Comparison of ENCODE assay signal across 11 cellular contexts in genomic region chr21:29232601-29233541, GRCh38.
DNase-seq lines count a peak whose midpoint lies in the region; ATAC-seq and TF ChIP-seq lines count a peak whose summit lies in the region.
"Had no signal": no experiment of that assay in that cellular context is flagged by ENCODE, and none has a peak within 500 bp of the region (broad histone marks: within the 10 kb centered on the region; RNA-seq: fewer than 3 reads in every experiment).

No MANE protein-coding gene starts in this region.

- 74% methylated on average over 10 of the region's 10 CpGs for WGBS in smooth muscle cell (ENCODE audit: low lambda C conversion rate)

- H3K4me1 Mint-ChIP-seq in activated T-cell treated with anti-CD3 and anti-CD28 coated beads, Interleukin-2, amount 50 U/mL, for 24 hours (ENCODE audit: low read depth) = peaks cover 60% of the 10 kb centered on the region

- peak overlapping the region; percentile 88 for H3K27ac Mint-ChIP-seq in activated T-cell treated with anti-CD3 and anti-CD28 coated beads, Interleukin-2, amount 50 U/mL, for 24 hours

- H3K27ac ChIP-seq in smooth muscle cell (ENCODE audit: low read depth) = peak overlapping the region; percentile 55
- H3K27ac ChIP-seq: VCaP had no signal

- no peak overlapping the region for H3K4me3 Mint-ChIP-seq in activated T-cell treated with anti-CD3 and anti-CD28 coated beads, Interleukin-2, amount 50 U/mL, for 24 hours
- H3K4me3 Mint-ChIP-seq: naive thymus-derived CD8-positive, alpha-beta T cell had no signal

- peaks cover 21% of the 10 kb centered on the region for H3K27me3 Mint-ChIP-seq in activated T-cell treated with anti-CD3 and anti-CD28 coated beads, Interleukin-2, amount 50 U/mL, for 24 hours

- H3K9me3 ChIP-seq in adipocyte (ENCODE audit: control insufficient read depth, low read length) (no peaks in the 10 kb centered on the region), smooth muscle cell (replicated peaks; ENCODE audit: low read depth) (no peaks in the 10 kb centered on the region)

- peaks cover 36% of the 10 kb centered on the region for H3K4me1 ChIP-seq in adipocyte (ENCODE audit: control insufficient read depth, insufficient read depth, low read length)
- H3K4me1 ChIP-seq in smooth muscle cell (ENCODE audit: low read depth) = peaks cover 8% of the 10 kb centered on the region

- H3K79me2 ChIP-seq in smooth muscle cell (ENCODE audit: low read depth) = no peaks in the 10 kb centered on the region

- H3K9me3 Mint-ChIP-seq in activated T-cell treated with anti-CD3 and anti-CD28 coated beads, Interleukin-2, amount 50 U/mL, for 24 hours = no peaks in the 10 kb centered on the region
- H3K9me3 Mint-ChIP-seq: naive thymus-derived CD8-positive, alpha-beta T cell had no signal

- H3K4me2 ChIP-seq in smooth muscle cell = peak overlapping the region; percentile 7

- H3F3A ChIP-seq in smooth muscle cell (ENCODE audit: low read depth) = no peaks in the 10 kb centered on the region

- H3K36me3 ChIP-seq in adipocyte (ENCODE audit: control insufficient read depth, insufficient read depth, low read length, severe bottlenecking) = no peaks in the 10 kb centered on the region
- no peaks in the 10 kb centered on the region for H3K36me3 ChIP-seq in smooth muscle cell (ENCODE audit: low read depth)

- no peak overlapping the region for H3K9ac ChIP-seq in adipocyte (ENCODE audit: low read length)
- H3K9ac ChIP-seq in smooth muscle cell (ENCODE audit: low read depth) = no peak overlapping the region

- no peak overlapping the region for H3K4me3 ChIP-seq in adipocyte (ENCODE audit: low read length)
- no peak overlapping the region for H3K4me3 ChIP-seq in smooth muscle cell

- CTCF ChIA-PET in GM10248 (lab: Yijun Ruan, JAX) = interaction anchor here (0.9 to 3.3 kb wide), 14 partner anchors 8 to 208 kb away, joined by 3 to 26 read pairs (median 4); no protein-coding TSS in a partner anchor

- H4K20me1 ChIP-seq in smooth muscle cell (ENCODE audit: low read depth) = no peaks in the 10 kb centered on the region

- H2AFZ ChIP-seq in smooth muscle cell (ENCODE audit: low read depth) = no peak overlapping the region

- TF ChIP-seq CTCF in smooth muscle cell (IDR thresholded peaks at IDR 0.05; ENCODE audit: borderline replicate concordance, insufficient read depth, poor library complexity, severe bottlenecking) (no peak), GM10248 (IDR thresholded peaks at IDR 0.05; ENCODE audit: control extremely low read depth, extremely low read depth, low read depth, missing control alignments) (no peak)

- H3K27me3 ChIP-seq in adipocyte (replicated peaks; ENCODE audit: control insufficient read depth, insufficient read depth, low read length) (no peaks in the 10 kb centered on the region), smooth muscle cell (ENCODE audit: low read depth) (no peaks in the 10 kb centered on the region)

- POLR2A ChIA-PET in GM10248 (lab: Yijun Ruan, JAX) = interaction anchor here (1.0 to 4.8 kb wide), 5 partner anchors 8 to 70 kb away, joined by 3 to 30 read pairs (median 4); partner anchors contain the start of gene BACH1

- H3K36me3 Mint-ChIP-seq in activated T-cell treated with anti-CD3 and anti-CD28 coated beads, Interleukin-2, amount 50 U/mL, for 24 hours (ENCODE audit: low read depth) = no peaks in the 10 kb centered on the region
- H3K36me3 Mint-ChIP-seq: naive thymus-derived CD8-positive, alpha-beta T cell had no signal

- no peak for DNase-seq in activated T-cell treated with anti-CD3 and anti-CD28 coated beads, Interleukin-2, amount 50 U/mL, for 24 hours
- no peak for DNase-seq in activated T-cell treated with anti-CD3 and anti-CD28 coated beads, Interleukin-2, amount 50 U/mL, for 1 hour
- DNase-seq in adipocyte (ENCODE audit: low read depth) (peak; percentile 28), smooth muscle cell (lab: John Stamatoyannopoulos, UW; ENCODE audit: unreplicated experiment) (no peak), GM10248 (ENCODE audit: extremely low spot score) (no peak)
- no peak for DNase-seq in activated CD8-positive, alpha-beta memory T cell treated with anti-CD3 and anti-CD28 coated beads for 24 hours
- DNase-seq in activated CD8-positive, alpha-beta memory T cell treated with anti-CD3 and anti-CD28 coated beads, Interleukin-2, amount 50 U/mL, for 4 hours = no peak
- DNase-seq: DMS79 had no signal

- ATAC-seq in HG03521 (IDR thresholded peaks at IDR 0.05; ENCODE audit: unreplicated experiment) = peak; percentile 8
- ATAC-seq: naive thymus-derived CD8-positive, alpha-beta T cell had no signal
